In the genomic region with DNA sequence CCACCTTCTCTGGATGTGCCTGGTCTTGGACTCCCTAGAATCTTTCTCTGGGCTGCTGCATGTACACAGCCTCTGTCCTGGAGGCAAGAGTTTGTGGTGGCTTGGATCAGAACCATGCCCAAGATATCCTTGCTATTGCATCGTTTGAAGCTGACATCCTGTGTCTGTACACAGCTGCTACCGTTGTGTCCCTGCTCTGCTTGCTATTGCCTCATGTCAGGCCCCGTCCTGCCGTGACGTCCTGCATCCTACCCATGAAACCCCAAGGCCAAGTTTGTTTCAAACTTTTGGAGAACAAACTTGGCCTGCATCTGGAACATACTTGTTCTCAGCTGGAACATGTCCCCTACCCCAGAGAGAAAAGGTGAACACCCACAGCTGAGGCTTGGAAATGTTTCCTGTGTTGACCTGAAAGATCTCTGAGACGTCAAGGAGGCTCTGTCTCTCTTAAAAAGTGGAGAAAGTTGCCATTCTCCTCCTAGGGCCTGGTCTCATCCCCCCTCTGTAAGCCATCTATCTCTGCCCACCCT, we compare ENCODE assay signal across 19 cellular contexts.
DNase-seq lines count a peak whose midpoint lies in the region; ATAC-seq and TF ChIP-seq lines count a peak whose summit lies in the region.
"Had no signal": no experiment of that assay in that cellular context is flagged by ENCODE, and none has a peak within 500 bp of the region (broad histone marks: within the 10 kb centered on the region; RNA-seq: fewer than 3 reads in every experiment).

No MANE protein-coding gene starts in this region.

- peak overlapping the region; percentile 87 for H3K27ac Mint-ChIP-seq in activated naive CD4-positive, alpha-beta T cell treated with anti-CD3 and anti-CD28 coated beads, Interleukin-2, amount 10 ng/mL, durations not matched to agents 7 days and 5 days
- peak overlapping the region; percentile 77 for H3K27ac Mint-ChIP-seq in activated naive CD8-positive, alpha-beta T cell
- peak overlapping the region; percentile 62 for H3K27ac Mint-ChIP-seq in progenitor cell of endocrine pancreas

- peaks cover 34% of the 10 kb centered on the region; the same call in 1 of the 2 replicates for H3K79me2 ChIP-seq in OCI-LY7 (ENCODE audit: insufficient read depth, low read depth, low read length)

- peak overlapping the region; percentile 37 for H3K27ac ChIP-seq in OCI-LY7 (ENCODE audit: low read depth, low read length, poor library complexity, severe bottlenecking)
- H3K27ac ChIP-seq: coronary artery, heart left ventricle, right atrium auricular region, VCaP had no signal

- POLR2A ChIA-PET in OCI-LY7 (lab: Charles Lee) = interaction anchor here (0.9 to 11.6 kb wide), 2 partner anchors 40 to 139 kb away, joined by 3 to 330 read pairs; a partner anchor contains a TSS

- BruUV-seq in OCI-LY7 (replicated peaks; lab: Mats Ljungman, UMichigan) = no TSS peak

- intact Hi-C loops in OCI-LY7 (cut with micrococcal nuclease; ENCODE audit: unreplicated experiment) = no loop called here

- H3K4me2 ChIP-seq in OCI-LY7 (ENCODE audit: low read length) = no peak overlapping the region

- DNase-seq in activated naive CD4-positive, alpha-beta T cell treated with anti-CD3 and anti-CD28 coated beads, Interleukin-2, amount 10 ng/mL, durations not matched to agents 7 days and 5 days = peak; percentile 38
- no peak for DNase-seq in activated naive CD4-positive, alpha-beta T cell treated with anti-CD3 and anti-CD28 coated beads, Interleukin-2, amount 50 U/mL, for 16 hours
- DNase-seq in OCI-LY7 (ENCODE audit: low spot score) = no peak
- DNase-seq in progenitor cell of endocrine pancreas (ENCODE audit: low spot score, unreplicated experiment) = no peak
- no peak for DNase-seq in NCI-H1105 (lab: John Stamatoyannopoulos, UW)
- no peak for DNase-seq in NK-92 treated with Interleukin-12 subunit alpha and Interleukin-12 subunit beta, amount 100 ng/mL, for 24 hours (lab: John Stamatoyannopoulos, UW)
- DNase-seq: CD4-positive, alpha-beta memory T cell; heart left ventricle; Karpas-422; mucosa of descending colon; NCI-H1092; NCI-H2081; NCI-H446 had no signal

- peaks cover 71% of the 10 kb centered on the region for H3K4me1 Mint-ChIP-seq in activated naive CD4-positive, alpha-beta T cell treated with anti-CD3 and anti-CD28 coated beads, Interleukin-2, amount 10 ng/mL, durations not matched to agents 7 days and 5 days
- H3K4me1 Mint-ChIP-seq in activated naive CD8-positive, alpha-beta T cell (ENCODE audit: low read depth) = peaks cover 58% of the 10 kb centered on the region
- peaks cover 2% of the 10 kb centered on the region for H3K4me1 Mint-ChIP-seq in progenitor cell of endocrine pancreas (ENCODE audit: low read depth)

- no peaks in the 10 kb centered on the region for H3K9me3 ChIP-seq in OCI-LY7 (ENCODE audit: low read length)
- H3K9me3 ChIP-seq: heart left ventricle, mucosa of descending colon, right atrium auricular region had no signal

- no peaks in the 10 kb centered on the region for H3K9me3 Mint-ChIP-seq in activated naive CD4-positive, alpha-beta T cell treated with anti-CD3 and anti-CD28 coated beads, Interleukin-2, amount 10 ng/mL, durations not matched to agents 7 days and 5 days
- H3K9me3 Mint-ChIP-seq in activated naive CD8-positive, alpha-beta T cell (ENCODE audit: low read depth) = no peaks in the 10 kb centered on the region
- H3K9me3 Mint-ChIP-seq in progenitor cell of endocrine pancreas (ENCODE audit: low read depth) = no peaks in the 10 kb centered on the region

- CTCF ChIA-PET in activated naive CD4-positive, alpha-beta T cell treated with anti-CD3 and anti-CD28 coated beads, Interleukin-2, amount 10 ng/mL, durations not matched to agents 7 days and 5 days (lab: Charles Lee) = no interaction called here
- CTCF ChIA-PET in OCI-LY7 (lab: Charles Lee; ENCODE audit: unreplicated experiment) = no interaction called here

- ATAC-seq in GM21515 (IDR thresholded peaks at IDR 0.05; ENCODE audit: unreplicated experiment) = no peak
- ATAC-seq: left lobe of liver, mucosa of descending colon had no signal

- H2AFZ ChIP-seq in OCI-LY7 (ENCODE audit: low read length) = no peak overlapping the region

- H4K20me1 ChIP-seq in OCI-LY7 (ENCODE audit: insufficient read depth, low read length) = no peaks in the 10 kb centered on the region

- H3K9me2 ChIP-seq in OCI-LY7 (ENCODE audit: insufficient read depth, low read length) = no peaks in the 10 kb centered on the region

- peaks cover 40% of the 10 kb centered on the region for H3K36me3 Mint-ChIP-seq in activated naive CD4-positive, alpha-beta T cell treated with anti-CD3 and anti-CD28 coated beads, Interleukin-2, amount 10 ng/mL, durations not matched to agents 7 days and 5 days
- H3K36me3 Mint-ChIP-seq in activated naive CD8-positive, alpha-beta T cell = peaks cover 2% of the 10 kb centered on the region
- peaks cover 4% of the 10 kb centered on the region for H3K36me3 Mint-ChIP-seq in progenitor cell of endocrine pancreas (ENCODE audit: insufficient read depth)

- TF ChIP-seq CTCF in OCI-LY7 (conservative IDR thresholded peaks at IDR 0.05; ENCODE audit: low read length) = no peak
- TF ChIP-seq CTCF in progenitor cell of endocrine pancreas (IDR thresholded peaks at IDR 0.05; ENCODE audit: unreplicated experiment) = no peak

- H3K4me3 ChIP-seq in OCI-LY7 (ENCODE audit: low read depth, low read length, poor library complexity, severe bottlenecking) = no peak overlapping the region
- H3K4me3 ChIP-seq: coronary artery, heart left ventricle, mucosa of descending colon, right atrium auricular region had no signal

- H3K36me3 ChIP-seq in OCI-LY7 (ENCODE audit: insufficient read depth, low read length) = no peaks in the 10 kb centered on the region
- H3K36me3 ChIP-seq: right atrium auricular region had no signal

- peaks cover 69% of the 10 kb centered on the region for H3K4me1 ChIP-seq in OCI-LY7 (ENCODE audit: insufficient read depth, low read length, poor library complexity, severe bottlenecking)
- H3K4me1 ChIP-seq: right atrium auricular region had no signal

- H3K4me3 Mint-ChIP-seq in activated naive CD4-positive, alpha-beta T cell treated with anti-CD3 and anti-CD28 coated beads, Interleukin-2, amount 10 ng/mL, durations not matched to agents 7 days and 5 days = peak overlapping the region; percentile 0
- H3K4me3 Mint-ChIP-seq in activated naive CD8-positive, alpha-beta T cell = peak overlapping the region; percentile 6
- H3K4me3 Mint-ChIP-seq in progenitor cell of endocrine pancreas (ENCODE audit: low read depth) = no peak overlapping the region

- H3K27me3 Mint-ChIP-seq in activated naive CD4-positive, alpha-beta T cell treated with anti-CD3 and anti-CD28 coated beads, Interleukin-2, amount 10 ng/mL, durations not matched to agents 7 days and 5 days = no peaks in the 10 kb centered on the region
- no peaks in the 10 kb centered on the region for H3K27me3 Mint-ChIP-seq in activated naive CD8-positive, alpha-beta T cell
- no peaks in the 10 kb centered on the region for H3K27me3 Mint-ChIP-seq in progenitor cell of endocrine pancreas
- H3K27me3 Mint-ChIP-seq: CD4-positive, alpha-beta memory T cell had no signal
